In genomic region chr4:128385683-128386304, GRCh38 we compare ENCODE assay signal across 1 cellular context.
TF ChIP-seq lines count a peak whose summit lies in the region.

No MANE protein-coding gene starts in this region.

TF ChIP-seq in GM23338, 12 proteins besides CTCF, POLR2A, EP300 and RAD21 (continued from another document):
- no peak for TF ChIP-seq ZNF462 (CRISPR knock-in tag; IDR thresholded peaks at IDR 0.05)
- no peak for TF ChIP-seq ZNF331 (CRISPR knock-in tag; IDR thresholded peaks at IDR 0.05; ENCODE audit: low read depth)
- no peak for TF ChIP-seq JUNB (IDR thresholded peaks at IDR 0.05; ENCODE audit: unreplicated experiment)
- no peak for TF ChIP-seq STAT1 (IDR thresholded peaks at IDR 0.05; ENCODE audit: unreplicated experiment)
- TF ChIP-seq ETS1 (IDR thresholded peaks at IDR 0.05): no peak
- TF ChIP-seq CREB1 (CRISPR knock-in tag; IDR thresholded peaks at IDR 0.05; ENCODE audit: low read depth): no peak
- TF ChIP-seq EZH2phosphoT487 (IDR thresholded peaks at IDR 0.05; ENCODE audit: unreplicated experiment): no peak
- no peak for TF ChIP-seq EZH2 (IDR thresholded peaks at IDR 0.05; ENCODE audit: low read depth, unreplicated experiment)
